In the genomic region with DNA sequence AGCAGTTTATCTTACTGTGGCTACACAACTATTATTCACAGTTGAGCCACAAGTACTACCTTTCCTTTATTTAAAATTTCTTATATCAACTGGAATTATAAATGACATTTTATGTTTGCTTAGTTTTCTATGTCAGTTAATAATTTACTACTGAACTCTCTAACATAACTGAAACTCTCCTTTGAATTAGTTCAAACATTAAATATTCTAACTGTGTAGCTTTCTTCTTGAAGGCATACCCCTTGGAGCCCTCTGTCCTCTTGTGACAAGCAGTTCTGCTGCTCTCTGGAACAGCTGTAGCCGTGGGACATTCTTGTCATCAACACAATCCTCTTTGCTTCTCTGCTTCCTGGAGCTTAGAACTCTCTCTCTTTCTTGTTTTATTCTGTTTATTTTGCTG, we compare ENCODE assay signal across 18 cellular contexts.
DNase-seq lines count a peak whose midpoint lies in the region; ATAC-seq and TF ChIP-seq lines count a peak whose summit lies in the region.
"Had no signal": no experiment of that assay in that cellular context is flagged by ENCODE, and none has a peak within 500 bp of the region (broad histone marks: within the 10 kb centered on the region; RNA-seq: fewer than 3 reads in every experiment).

No MANE protein-coding gene starts in this region.

- POLR2A ChIA-PET in RWPE1 (lab: Yijun Ruan, JAX; ENCODE audit: low non-redundant PET), result no interaction called here

- peak; percentile 41 for ATAC-seq in GM19043 (IDR thresholded peaks at IDR 0.05; ENCODE audit: low read depth, unreplicated experiment)
- peak; percentile 32 for ATAC-seq in HG02981 (IDR thresholded peaks at IDR 0.05; ENCODE audit: unreplicated experiment)
- ATAC-seq: activated naive CD8-positive, alpha-beta T cell treated with anti-CD3 and anti-CD28 coated beads, Interleukin-2, amount 50 U/mL, for 24 hours; activated T-cell treated with anti-CD3 and anti-CD28 coated beads, Interleukin-2, amount 50 U/mL, for 4 hours had no signal

- H3K9ac ChIP-seq in endocrine pancreas (ENCODE audit: control insufficient read depth, insufficient read depth, low read length), result no peak overlapping the region

- H3K27ac ChIP-seq in RWPE1, result no peak overlapping the region
- H3K27ac ChIP-seq: cardiac muscle cell had no signal

- H3K36me3 ChIP-seq in endocrine pancreas (ENCODE audit: control insufficient read depth, insufficient read depth, low read length), result no peaks in the 10 kb centered on the region
- H3K36me3 ChIP-seq: cardiac muscle cell had no signal

- H3K9me3 ChIP-seq in endocrine pancreas (ENCODE audit: control insufficient read depth, low read length), result peaks cover 3% of the 10 kb centered on the region

- DNase-seq in Caki2 (ENCODE audit: low read depth) (peak; percentile 3), RWPE1 (ENCODE audit: low spot score) (no peak), NCI-H446 treated with DMSO at 0.1 percent for 48 hours (lab: John Stamatoyannopoulos, UW) (no peak)
- DNase-seq in activated effector memory CD4-positive, alpha-beta T cell treated with Interleukin-2 at 50 U/mL for 16 hours, result no peak
- DNase-seq in stimulated activated CD4-positive, alpha-beta T cell treated with anti-CD3 and anti-CD28 coated beads, Interleukin-2, amount 100 ng/mL, for 48 hours, result no peak
- DNase-seq: activated naive CD8-positive, alpha-beta T cell treated with anti-CD3 and anti-CD28 coated beads, Interleukin-2, amount 50 U/mL, for 24 hours; activated T-cell treated with anti-CD3 and anti-CD28 coated beads, Interleukin-2, amount 50 U/mL, for 4 hours; CD8-positive, alpha-beta memory T cell; effector CD8-positive, alpha-beta T cell; H9; NCI-H1694; NCI-H510A; stimulated activated naive CD4-positive, alpha-beta T cell treated with Interleukin-2 at 50 U/mL for 16 hours had no signal

- no peak for TF ChIP-seq CTCF in RWPE1 (conservative IDR thresholded peaks at IDR 0.05; ENCODE audit: low read depth)

- H3K4me1 ChIP-seq in endocrine pancreas (ENCODE audit: control insufficient read depth, insufficient read depth, low read length), result peaks cover 4% of the 10 kb centered on the region

- peak overlapping the region; percentile 31 for H3K4me3 ChIP-seq in endocrine pancreas (ENCODE audit: control insufficient read depth, insufficient read depth, low read length)
- H3K4me3 ChIP-seq: cardiac muscle cell, smooth muscle cell had no signal

- in situ Hi-C loops in Caki2 (cut with HindIII; ENCODE audit: low pct_unique_long_range_greater_than_20kb, low sequenced_read_pairs), result no loop called here

- CTCF ChIA-PET in RWPE1 (lab: Yijun Ruan, JAX), result interaction anchor here (1.1 kb wide), 1 partner anchor 329 kb away, joined by 5 read pairs; no protein-coding TSS in a partner anchor

- H3K27me3 ChIP-seq in endocrine pancreas (ENCODE audit: control insufficient read depth, insufficient read depth, low read length), result no peaks in the 10 kb centered on the region
- H3K27me3 ChIP-seq: cardiac muscle cell had no signal
